In genomic region chr4:42357325-42357724, GRCh38 we compare ENCODE assay signal across 28 cellular contexts.
DNase-seq lines count a peak whose midpoint lies in the region; ATAC-seq lines count a peak whose summit lies in the region.
"Had no signal": no experiment of that assay in that cellular context is flagged by ENCODE, and none has a peak within 500 bp of the region (broad histone marks: within the 10 kb centered on the region; RNA-seq: fewer than 3 reads in every experiment).

No MANE protein-coding gene starts in this region.

- DNase-seq in CMK (ENCODE audit: low read depth) (peak; percentile 21), MV-4-11 (lab: John Stamatoyannopoulos, UW) (peak; percentile 2), NCI-H69 (lab: John Stamatoyannopoulos, UW) (no peak)
- DNase-seq: activated CD4-positive, alpha-beta T cell treated with anti-CD3 and anti-CD28 coated beads, Interleukin-2, amount 10 ng/mL, durations not matched to agents 7 days and 5 days; activated gamma-delta T cell treated with Interleukin-2 at 50 U/mL for 16 hours; activated T-cell treated with anti-CD3 and anti-CD28 coated beads, Interleukin-2, amount 50 U/mL, for 24 hours; caudate nucleus; CD8-positive, alpha-beta T cell; cortex of kidney; DMS 273 treated with DMSO at 0.1 percent for 48 hours; effector memory CD4-positive, alpha-beta T cell; hypothalamus; Kasumi-1; NCI-H1436; NCI-H2107; NCI-H748 treated with DMSO at 0.1 percent for 48 hours; psoas muscle; SHP77 treated with DMSO at 0.1 percent for 48 hours; stimulated activated CD4-positive, alpha-beta T cell treated with anti-CD3 and anti-CD28 coated beads, Interleukin-4, amount 100 ng/mL, for 1 hour; tibial artery had no signal

- ATAC-seq in GM18502 (IDR thresholded peaks at IDR 0.05; ENCODE audit: poor library complexity, unreplicated experiment) (peak; percentile 67), HG02610 (IDR thresholded peaks at IDR 0.05; ENCODE audit: unreplicated experiment) (peak; percentile 74), GM18517 (IDR thresholded peaks at IDR 0.05; ENCODE audit: unreplicated experiment) (no peak), HG03342 (IDR thresholded peaks at IDR 0.05; ENCODE audit: unreplicated experiment) (no peak), GM19324 (IDR thresholded peaks at IDR 0.05; ENCODE audit: low FRiP score, unreplicated experiment) (no peak)
- ATAC-seq: A549; CD8-positive, alpha-beta T cell; left lobe of liver; psoas muscle; sciatic nerve had no signal

Comparison
In these comparisons a context has a peak if more than half of its experiments do, and no peak if none do; other contexts are left out.
1. ATAC-seq: peak in GM18502 (single experiment) and HG02610 (single experiment); none in GM18517 (single experiment), HG03342 (single experiment) and GM19324 (single experiment).